ENCODE assay signal across 12 cellular contexts in the genomic region with DNA sequence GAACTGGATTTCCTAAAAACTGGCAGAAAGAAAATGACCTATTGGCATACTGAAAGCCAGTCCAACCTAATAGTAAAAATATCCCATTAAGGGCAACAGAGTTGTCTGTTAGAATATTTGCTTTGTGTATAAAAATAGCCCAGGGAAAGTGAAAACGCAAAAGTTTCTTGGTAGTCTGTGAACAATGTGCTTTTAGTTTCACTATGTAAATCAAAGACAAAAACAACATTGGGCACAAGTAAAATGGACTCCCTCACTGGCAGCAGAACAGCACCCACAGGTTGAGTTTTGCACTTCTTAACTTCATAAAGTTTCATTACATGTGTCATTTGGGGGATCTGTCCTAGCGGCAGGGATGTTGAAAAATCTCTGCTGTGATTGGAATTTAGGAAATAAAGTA. TPM values are rescaled to one million over a fixed set of nuclear protein-coding genes. Genes with fewer than 3 reads are reported as not detected.
DNase-seq lines count a peak whose midpoint lies in the region; ATAC-seq and TF ChIP-seq lines count a peak whose summit lies in the region.
"Had no signal": no experiment of that assay in that cellular context is flagged by ENCODE, and none has a peak within 500 bp of the region (broad histone marks: within the 10 kb centered on the region; RNA-seq: fewer than 3 reads in every experiment).

No MANE protein-coding gene starts in this region.

- H3F3A ChIP-seq in SK-N-SH (replicated peaks; ENCODE audit: insufficient read depth): no peaks in the 10 kb centered on the region

- H3K27me3 ChIP-seq in liver (ENCODE audit: control insufficient read depth in 4 of 4, insufficient read depth in 4 of 4, low read length in 3 of 4) (no peaks in the 10 kb centered on the region), SK-N-SH (ENCODE audit: insufficient read depth) (0 out of 2 replicates have a peak, but pooled peaks cover 5% of the 10 kb centered on the region)

- no peaks in the 10 kb centered on the region for H3K79me2 ChIP-seq in SK-N-SH (ENCODE audit: insufficient read depth)

- H3K27ac ChIP-seq in liver (ENCODE audit: low read depth in 1 of 2, low read length in 2 of 2) (peak overlapping the region; percentile 74 to 89), SK-N-SH (ENCODE audit: low read depth in 2 of 2, low read length in 1 of 2) (no peak overlapping the region)

- TF ChIP-seq EP300 in SK-N-SH (IDR thresholded peaks at IDR 0.05; ENCODE audit: borderline replicate concordance in 1 of 2, low read depth in 1 of 2, low read length in 1 of 2): no peak

- H3K9me3 ChIP-seq in liver (ENCODE audit: control insufficient read depth in 4 of 4, low read length in 3 of 4) (no peaks in the 10 kb centered on the region), SK-N-SH (no peaks in the 10 kb centered on the region)

- CTCF ChIA-PET in SK-N-SH (lab: Yijun Ruan, JAX): interaction anchor here (3.2 kb wide), 1 partner anchor 57 kb away, joined by 31 read pairs; no protein-coding TSS in a partner anchor

- H3K9ac ChIP-seq in liver (ENCODE audit: low read depth in 1 of 2, low read length in 2 of 2) (peak overlapping the region in 1 of 2 donors; percentile 54), SK-N-SH (no peak overlapping the region)

- H4K20me1 ChIP-seq in SK-N-SH (ENCODE audit: insufficient read depth): no peaks in the 10 kb centered on the region

- H3K4me3 ChIP-seq in liver (ENCODE audit: low read depth in 1 of 3, low read length in 3 of 3) (peak overlapping the region in 2 of 3 donors; percentile 15 to 44), SK-N-SH (ENCODE audit: low read depth in 2 of 2, low read length in 1 of 2) (no peak overlapping the region)

- H3K4me2 ChIP-seq in SK-N-SH: no peak overlapping the region

- TF ChIP-seq RAD21 in liver (IDR thresholded peaks at IDR 0.05): no peak
- TF ChIP-seq RAD21 in SK-N-SH (IDR thresholded peaks at IDR 0.05; ENCODE audit: low read length): no peak

- no peaks in the 10 kb centered on the region for H3K4me1 Mint-ChIP-seq in endothelial cell (ENCODE audit: unreplicated experiment)

- H2AFZ ChIP-seq in SK-N-SH (ENCODE audit: low read depth): no peak overlapping the region

- H3K27ac Mint-ChIP-seq in endothelial cell (ENCODE audit: unreplicated experiment): no peak overlapping the region
- H3K27ac Mint-ChIP-seq: WTC11 had no signal

- TF ChIP-seq CTCF in liver (IDR thresholded peaks at IDR 0.05; ENCODE audit: low read depth, low read length, missing input control) (no peak), SK-N-SH (IDR thresholded peaks at IDR 0.05) (no peak), endothelial cell (IDR thresholded peaks at IDR 0.05; ENCODE audit: unreplicated experiment) (no peak)

- H3K4me1 ChIP-seq in liver (ENCODE audit: control insufficient read depth in 4 of 4, insufficient read depth in 4 of 4, low read length in 3 of 4) (peaks cover 9 to 55% (median 49%) of the 10 kb centered on the region in 4 donors), SK-N-SH (ENCODE audit: control insufficient read depth in 1 of 2, insufficient read depth in 2 of 2, low read depth in 1 of 2, low read length in 1 of 2) (no peaks in the 10 kb centered on the region)

- DNase-seq in SK-N-SH: no peak
- no peak for DNase-seq in inferior parietal cortex (ENCODE audit: extremely low spot score)
- no peak for DNase-seq in KG1 (lab: John Stamatoyannopoulos, UW)
- DNase-seq in endothelial cell (ENCODE audit: low spot score): no peak
- DNase-seq: NCI-H774 had no signal

- ATAC-seq in GM18861 (IDR thresholded peaks at IDR 0.05; ENCODE audit: unreplicated experiment) (peak; percentile 95), GM21526 (IDR thresholded peaks at IDR 0.05; ENCODE audit: low FRiP score, unreplicated experiment) (peak; percentile 93), HG03159 (IDR thresholded peaks at IDR 0.05; ENCODE audit: unreplicated experiment) (peak; percentile 93)
- ATAC-seq: WTC11 had no signal

- H3K9me2 ChIP-seq in SK-N-SH: no peaks in the 10 kb centered on the region

- H3K36me3 ChIP-seq in liver (ENCODE audit: control insufficient read depth in 4 of 4, insufficient read depth in 3 of 4, low read depth in 1 of 4, low read length in 3 of 4) (no peaks in the 10 kb centered on the region), SK-N-SH (replicated peaks in 1 of 2; ENCODE audit: control insufficient read depth in 1 of 2, insufficient read depth in 2 of 2, low read length in 1 of 2) (no peaks in the 10 kb centered on the region)

- no peak overlapping the region for H3K4me3 Mint-ChIP-seq in endothelial cell (ENCODE audit: unreplicated experiment)
- H3K4me3 Mint-ChIP-seq: WTC11 had no signal

- H3K27me3 Mint-ChIP-seq in endothelial cell (ENCODE audit: unreplicated experiment): no peaks in the 10 kb centered on the region

- POLR2A ChIA-PET in SK-N-SH (lab: Yijun Ruan, JAX): no interaction called here

- H3K36me3 Mint-ChIP-seq in endothelial cell (ENCODE audit: low read depth, unreplicated experiment): no peaks in the 10 kb centered on the region
- H3K36me3 Mint-ChIP-seq: WTC11 had no signal

- WGBS in liver: 23% methylated on average over 2 of the region's 2 CpGs
- WGBS in SK-N-SH (ENCODE audit: low lambda C conversion rate): 29% methylated on average over 2 of the region's 2 CpGs

- no peaks in the 10 kb centered on the region for H3K9me3 Mint-ChIP-seq in endothelial cell (ENCODE audit: unreplicated experiment)
- H3K9me3 Mint-ChIP-seq: WTC11 had no signal

TF ChIP-seq in liver, 16 proteins besides CTCF, POLR2A, EP300 and RAD21:
- TF ChIP-seq SP1 (IDR thresholded peaks at IDR 0.05) (peak; percentile 38), YY1 (IDR thresholded peaks at IDR 0.05) (peak; percentile 57), RXRA (IDR thresholded peaks at IDR 0.05) (peak in 1 of 2 donors; percentile 8), JUND (IDR thresholded peaks at IDR 0.05) (no peak)
- TF ChIP-seq, protein P1, sequence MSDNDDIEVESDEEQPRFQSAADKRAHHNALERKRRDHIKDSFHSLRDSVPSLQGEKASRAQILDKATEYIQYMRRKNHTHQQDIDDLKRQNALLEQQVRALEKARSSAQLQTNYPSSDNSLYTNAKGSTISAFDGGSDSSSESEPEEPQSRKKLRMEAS (IDR thresholded peaks at IDR 0.05): no peak

TF ChIP-seq in SK-N-SH, 30 proteins besides CTCF, POLR2A, EP300 and RAD21 (continues in another document):
- TF ChIP-seq, protein P2, sequence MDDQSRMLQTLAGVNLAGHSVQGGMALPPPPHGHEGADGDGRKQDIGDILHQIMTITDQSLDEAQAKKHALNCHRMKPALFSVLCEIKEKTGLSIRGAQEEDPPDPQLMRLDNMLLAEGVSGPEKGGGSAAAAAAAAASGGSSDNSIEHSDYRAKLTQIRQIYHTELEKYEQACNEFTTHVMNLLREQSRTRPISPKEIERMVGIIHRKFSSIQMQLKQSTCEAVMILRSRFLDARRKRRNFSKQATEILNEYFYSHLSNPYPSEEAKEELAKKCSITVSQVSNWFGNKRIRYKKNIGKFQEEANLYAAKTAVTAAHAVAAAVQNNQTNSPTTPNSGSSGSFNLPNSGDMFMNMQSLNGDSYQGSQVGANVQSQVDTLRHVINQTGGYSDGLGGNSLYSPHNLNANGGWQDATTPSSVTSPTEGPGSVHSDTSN (IDR thresholded peaks at IDR 0.05): no peak
- TF ChIP-seq, protein P3, sequence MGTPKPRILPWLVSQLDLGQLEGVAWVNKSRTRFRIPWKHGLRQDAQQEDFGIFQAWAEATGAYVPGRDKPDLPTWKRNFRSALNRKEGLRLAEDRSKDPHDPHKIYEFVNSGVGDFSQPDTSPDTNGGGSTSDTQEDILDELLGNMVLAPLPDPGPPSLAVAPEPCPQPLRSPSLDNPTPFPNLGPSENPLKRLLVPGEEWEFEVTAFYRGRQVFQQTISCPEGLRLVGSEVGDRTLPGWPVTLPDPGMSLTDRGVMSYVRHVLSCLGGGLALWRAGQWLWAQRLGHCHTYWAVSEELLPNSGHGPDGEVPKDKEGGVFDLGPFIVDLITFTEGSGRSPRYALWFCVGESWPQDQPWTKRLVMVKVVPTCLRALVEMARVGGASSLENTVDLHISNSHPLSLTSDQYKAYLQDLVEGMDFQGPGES (IDR thresholded peaks at IDR 0.05; ENCODE audit: low read depth, low read length): no peak
- TF ChIP-seq ELF1 (IDR thresholded peaks at IDR 0.05): no peak
- TF ChIP-seq RXRA (IDR thresholded peaks at IDR 0.05; ENCODE audit: borderline replicate concordance, low read depth): no peak
- TF ChIP-seq POLR2AphosphoS5 (IDR thresholded peaks at IDR 0.05; ENCODE audit: low read depth, low read length): no peak

RNA-seq across cellular contexts. Expression of a gene that starts 4.3 kb away (rescaled TPM):
- over 10,000 TPM; 11,566 to 20,700 TPM for total RNA-seq in liver
- polyA plus RNA-seq in liver: over 10,000 TPM in 1 of 2 donors, 1,000 to 10,000 TPM in 1; 7,404 to 18,576 TPM
- not detected in 2 replicates for polyA plus RNA-seq in SK-N-SH (2012; rRNA removed)
- polyA plus RNA-seq in SK-N-SH (2012; cell fraction: cytosol; rRNA removed): not detected in 2 replicates
- polyA plus RNA-seq in SK-N-SH (2012; cell fraction: nucleus; rRNA removed): not detected in 2 replicates
- not detected for total RNA-seq in endothelial cell (ENCODE audit: unreplicated experiment)
- total RNA-seq: mesenteric fat pad, urinary bladder had no signal

RNA-seq across cellular contexts. Expression of a gene that starts 26.2 kb away (rescaled TPM):
- total RNA-seq in liver: over 10,000 TPM; 12,179 to 25,210 TPM
- over 10,000 TPM in 1 of 2 donors, 1,000 to 10,000 TPM in 1; 8,747 to 16,618 TPM for polyA plus RNA-seq in liver
- not detected in 2 replicates for polyA plus RNA-seq in SK-N-SH (2012; rRNA removed)
- 0.03 TPM in 1 of 2 replicates, not detected in the other for polyA plus RNA-seq in SK-N-SH (2012; cell fraction: cytosol; rRNA removed)
- polyA plus RNA-seq in SK-N-SH (2012; cell fraction: nucleus; rRNA removed): not detected in 2 replicates
- not detected for total RNA-seq in endothelial cell (ENCODE audit: unreplicated experiment)
- total RNA-seq: mesenteric fat pad, urinary bladder had no signal

RNA-seq across cellular contexts. Expression of a gene that starts 53.9 kb away (rescaled TPM):
- over 10,000 TPM; 11,744 to 21,431 TPM for total RNA-seq in liver
- polyA plus RNA-seq in liver: over 10,000 TPM; 11,318 to 19,021 TPM
- not detected in 2 replicates for polyA plus RNA-seq in SK-N-SH (2012; rRNA removed)
- polyA plus RNA-seq in SK-N-SH (2012; cell fraction: cytosol; rRNA removed): not detected in 2 replicates
- not detected in 2 replicates for polyA plus RNA-seq in SK-N-SH (2012; cell fraction: nucleus; rRNA removed)
- not detected for total RNA-seq in endothelial cell (ENCODE audit: unreplicated experiment)
- total RNA-seq: mesenteric fat pad, urinary bladder had no signal

Comparison
In these comparisons a context has a peak if more than half of its experiments do, and no peak if none do; other contexts are left out.
1. H3K27ac ChIP-seq: peak in liver (2 of 2); none in SK-N-SH (0 of 2).
2. H3K4me3 ChIP-seq: peak in liver (2 of 3); none in SK-N-SH (0 of 2).
3. RNA of a gene that starts 4.3 kb away (total RNA-seq): 11,566 to 20,700 TPM in liver; not detected in endothelial cell (single experiment); every median in the first group is over 1,000 times any median in the second.
4. RNA of a gene that starts 26.2 kb away (total RNA-seq): 12,179 to 25,210 TPM in liver; not detected in endothelial cell (single experiment); every median in the first group is over 1,000 times any median in the second.
5. RNA of a gene that starts 53.9 kb away (total RNA-seq): 11,744 to 21,431 TPM in liver; not detected in endothelial cell (single experiment); every median in the first group is over 1,000 times any median in the second.
6. Peak in every context shown above with its lines, with median percentiles within 50 percentile points of each other: ATAC-seq.